12 cellular contexts compared by ENCODE assay signal in the genomic region with DNA sequence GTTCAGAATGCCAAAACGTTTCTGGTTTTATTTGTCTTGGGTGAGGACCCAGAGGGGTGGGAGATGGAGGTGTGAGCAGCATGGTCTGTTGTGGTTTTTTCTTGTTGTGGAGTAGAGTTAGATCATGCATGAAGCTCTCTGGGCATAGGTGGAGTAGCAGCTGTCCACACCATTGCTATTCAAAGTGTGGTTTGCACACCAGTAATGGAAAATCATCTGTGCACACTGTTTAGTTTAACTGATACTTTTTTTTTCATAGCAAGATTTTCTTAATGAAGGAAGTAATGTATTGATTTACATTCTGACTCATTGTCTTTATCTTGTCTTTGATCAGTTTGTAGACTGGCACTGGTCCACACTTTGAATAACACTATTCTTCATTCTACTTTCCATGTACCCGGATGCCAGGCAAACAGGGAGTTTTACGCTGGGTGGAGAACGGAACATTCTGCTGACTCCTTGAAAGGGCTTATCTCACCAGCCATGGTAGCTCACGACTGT. TPM values are rescaled to one million over a fixed set of nuclear protein-coding genes. Genes with fewer than 3 reads are reported as not detected.
DNase-seq lines count a peak whose midpoint lies in the region; TF ChIP-seq lines count a peak whose summit lies in the region.
"Had no signal": no experiment of that assay in that cellular context is flagged by ENCODE, and none has a peak within 500 bp of the region (broad histone marks: within the 10 kb centered on the region; RNA-seq: fewer than 3 reads in every experiment).

No MANE protein-coding gene starts in this region.

- H3K4me3 ChIP-seq in colonic mucosa (no peak overlapping the region), suprapubic skin (no peak overlapping the region)
- H3K4me3 ChIP-seq: testis had no signal

- H3K27me3 ChIP-seq in colonic mucosa (no peaks in the 10 kb centered on the region), suprapubic skin (no peaks in the 10 kb centered on the region)
- H3K27me3 ChIP-seq: testis had no signal

- H3K36me3 Mint-ChIP-seq in activated naive CD4-positive, alpha-beta T cell treated with anti-CD3 and anti-CD28 coated beads, Interleukin-2, amount 50 U/mL, for 24 hours, result peaks cover 12% of the 10 kb centered on the region

- peak overlapping the region; percentile 51 for H3K27ac Mint-ChIP-seq in activated naive CD4-positive, alpha-beta T cell treated with anti-CD3 and anti-CD28 coated beads, Interleukin-2, amount 50 U/mL, for 24 hours
- H3K27ac Mint-ChIP-seq: nephron had no signal

- H3K36me3 ChIP-seq in colonic mucosa (peaks cover 18% of the 10 kb centered on the region), suprapubic skin (peaks cover 89% of the 10 kb centered on the region)

- TF ChIP-seq CTCF in colonic mucosa (IDR thresholded peaks at IDR 0.05) (no peak), suprapubic skin (IDR thresholded peaks at IDR 0.05) (no peak)

- TF ChIP-seq POLR2A in suprapubic skin (IDR thresholded peaks at IDR 0.05), result no peak

- H3K4me1 Mint-ChIP-seq in activated naive CD4-positive, alpha-beta T cell treated with anti-CD3 and anti-CD28 coated beads, Interleukin-2, amount 50 U/mL, for 24 hours, result peaks cover 29% of the 10 kb centered on the region
- H3K4me1 Mint-ChIP-seq: nephron had no signal

- no peak overlapping the region for H3K27ac ChIP-seq in colonic mucosa
- H3K27ac ChIP-seq in suprapubic skin, result peak overlapping the region; percentile 15
- H3K27ac ChIP-seq: HL-60, testis had no signal

- no peak overlapping the region for H3K9ac ChIP-seq in colonic mucosa (ENCODE audit: low read depth in 2 of 2, low read length in 2 of 2)

- WGBS in suprapubic skin, result 42% methylated on average over 5 of the region's 5 CpGs

- intact Hi-C loops in colonic mucosa (cut with DNase I), result no loop called here

- DNase-seq in activated naive CD4-positive, alpha-beta T cell treated with anti-CD3 and anti-CD28 coated beads, Interleukin-2, amount 50 U/mL, for 16 hours, result no peak
- DNase-seq in NCI-H2196 treated with DMSO at 0.1 percent for 48 hours (lab: John Stamatoyannopoulos, UW; ENCODE audit: unreplicated experiment) (peak; percentile 33), colonic mucosa (peak; percentile 29), suprapubic skin (ENCODE audit: low spot score in 2 of 2) (no peak), AG08396 (ENCODE audit: low spot score) (no peak), HPDE6-E6E7 (ENCODE audit: extremely low spot score) (no peak)
- no peak for DNase-seq in activated CD4-positive, CD25-positive, alpha-beta regulatory T cell treated with anti-CD3 and anti-CD28 coated beads, Interleukin-2, amount 50 U/mL, for 72 hours
- DNase-seq: NCI-H1417, testis had no signal

- no peaks in the 10 kb centered on the region for H3K9me3 ChIP-seq in colonic mucosa
- no peaks in the 10 kb centered on the region for H3K9me3 ChIP-seq in suprapubic skin
- H3K9me3 ChIP-seq: testis had no signal

- no peaks in the 10 kb centered on the region for H3K9me3 Mint-ChIP-seq in activated naive CD4-positive, alpha-beta T cell treated with anti-CD3 and anti-CD28 coated beads, Interleukin-2, amount 50 U/mL, for 24 hours
- H3K9me3 Mint-ChIP-seq: nephron had no signal

- no peak for TF ChIP-seq EP300 in suprapubic skin (IDR thresholded peaks at IDR 0.05)

- H3K4me3 Mint-ChIP-seq in activated naive CD4-positive, alpha-beta T cell treated with anti-CD3 and anti-CD28 coated beads, Interleukin-2, amount 50 U/mL, for 24 hours, result no peak overlapping the region
- H3K4me3 Mint-ChIP-seq: nephron had no signal

- no peaks in the 10 kb centered on the region for H3K4me1 ChIP-seq in colonic mucosa
- peaks cover 19% of the 10 kb centered on the region for H3K4me1 ChIP-seq in suprapubic skin
- H3K4me1 ChIP-seq: testis had no signal

- no peaks in the 10 kb centered on the region for H3K27me3 Mint-ChIP-seq in activated naive CD4-positive, alpha-beta T cell treated with anti-CD3 and anti-CD28 coated beads, Interleukin-2, amount 50 U/mL, for 24 hours

RNA-seq across cellular contexts. Expression of gene CRTC3, which starts 50.7 kb away (rescaled TPM):
- 10 to 100 TPM; 16.1 to 24.2 TPM for total RNA-seq in colonic mucosa
- 10 to 100 TPM; 23.6 to 50.4 (median 33.4) TPM for total RNA-seq in suprapubic skin

Comparison
In these comparisons a context has a peak if more than half of its experiments do, and no peak if none do; other contexts are left out.
1. DNase-seq: peak in NCI-H2196 treated with DMSO at 0.1 percent for 48 hours (single experiment) and colonic mucosa (single experiment); none in activated naive CD4-positive, alpha-beta T cell treated with anti-CD3 and anti-CD28 coated beads, Interleukin-2, amount 50 U/mL, for 16 hours (single experiment), suprapubic skin (0 of 2), AG08396 (single experiment), HPDE6-E6E7 (single experiment) and activated CD4-positive, CD25-positive, alpha-beta regulatory T cell treated with anti-CD3 and anti-CD28 coated beads, Interleukin-2, amount 50 U/mL, for 72 hours (single experiment).